ENCODE assay signal across 1 cellular context in genomic region chr10:16933799-16934198, GRCh38.
TF ChIP-seq lines count a peak whose summit lies in the region.

No MANE protein-coding gene starts in this region.

TF ChIP-seq in IMR-90, 13 proteins besides CTCF, POLR2A, EP300 and RAD21:
- TF ChIP-seq USF2 (IDR thresholded peaks at IDR 0.05; ENCODE audit: low read depth, low read length) (no peak), CEBPB (IDR thresholded peaks at IDR 0.05; ENCODE audit: low read depth, low read length) (no peak), RCOR1 (IDR thresholded peaks at IDR 0.05; ENCODE audit: insufficient replicate concordance, low read length) (no peak), MAFK (IDR thresholded peaks at IDR 0.05; ENCODE audit: low read depth, low read length) (no peak), NFE2L2 (IDR thresholded peaks at IDR 0.05; ENCODE audit: low read depth, low read length) (no peak), MAZ (IDR thresholded peaks at IDR 0.05; ENCODE audit: borderline replicate concordance, low read depth, low read length) (no peak), BHLHE40 (IDR thresholded peaks at IDR 0.05; ENCODE audit: low read depth, low read length) (no peak), ELK1 (IDR thresholded peaks at IDR 0.05; ENCODE audit: borderline replicate concordance, low read depth, low read length) (no peak), RFX5 (IDR thresholded peaks at IDR 0.05; ENCODE audit: low read depth, low read length) (no peak), MXI1 (IDR thresholded peaks at IDR 0.05; ENCODE audit: borderline replicate concordance, low read depth, low read length) (no peak), CHD1 (IDR thresholded peaks at IDR 0.05; ENCODE audit: low read depth, low read length) (no peak), FOS (IDR thresholded peaks at IDR 0.05; ENCODE audit: low read depth, low read length) (no peak), SMC3 (IDR thresholded peaks at IDR 0.05; ENCODE audit: low read depth, low read length) (no peak)
